1 cellular context compared by ENCODE assay signal in the genomic region with DNA sequence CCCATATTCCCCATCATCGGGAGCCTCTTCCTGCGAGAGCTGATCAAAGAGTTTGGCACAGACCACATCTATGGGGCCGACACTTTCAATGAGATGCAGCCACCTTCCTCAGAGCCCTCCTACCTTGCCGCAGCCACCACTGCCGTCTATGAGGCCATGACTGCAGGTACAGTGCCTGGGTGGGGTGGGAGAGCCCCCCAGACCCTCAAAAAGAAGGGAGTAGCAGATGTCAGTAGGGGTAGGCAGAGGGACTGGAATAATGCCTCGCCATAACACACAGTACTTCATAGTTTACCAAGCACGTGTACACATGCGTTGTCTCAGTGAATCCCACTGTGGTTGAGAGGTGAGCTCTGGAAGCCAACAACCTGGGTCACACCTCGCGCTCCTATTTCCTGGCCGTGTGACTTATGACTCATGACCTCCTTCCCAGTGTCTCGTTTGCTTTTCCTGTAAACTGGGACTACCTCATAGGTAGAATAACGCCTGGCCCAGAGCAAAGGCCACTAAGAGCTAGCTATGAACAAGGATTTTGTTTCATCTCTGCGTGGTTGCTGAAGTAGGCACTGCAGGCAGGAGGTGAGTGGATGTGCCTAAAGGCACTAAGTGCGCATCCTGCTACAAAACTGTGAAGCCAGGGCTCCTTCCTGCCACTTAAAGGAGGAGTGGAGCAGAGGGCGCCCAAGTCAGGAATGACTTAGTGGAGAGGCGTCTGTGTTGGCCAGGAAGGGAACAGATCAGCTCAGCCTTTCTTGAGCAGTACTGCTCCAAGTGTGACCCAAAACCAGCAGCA.
TF ChIP-seq lines count a peak whose summit lies in the region.

No MANE protein-coding gene starts in this region.

TF ChIP-seq in HepG2, 621 proteins besides CTCF, POLR2A, EP300 and RAD21 (continued from another document and continues in another):
- TF ChIP-seq, protein P1, sequence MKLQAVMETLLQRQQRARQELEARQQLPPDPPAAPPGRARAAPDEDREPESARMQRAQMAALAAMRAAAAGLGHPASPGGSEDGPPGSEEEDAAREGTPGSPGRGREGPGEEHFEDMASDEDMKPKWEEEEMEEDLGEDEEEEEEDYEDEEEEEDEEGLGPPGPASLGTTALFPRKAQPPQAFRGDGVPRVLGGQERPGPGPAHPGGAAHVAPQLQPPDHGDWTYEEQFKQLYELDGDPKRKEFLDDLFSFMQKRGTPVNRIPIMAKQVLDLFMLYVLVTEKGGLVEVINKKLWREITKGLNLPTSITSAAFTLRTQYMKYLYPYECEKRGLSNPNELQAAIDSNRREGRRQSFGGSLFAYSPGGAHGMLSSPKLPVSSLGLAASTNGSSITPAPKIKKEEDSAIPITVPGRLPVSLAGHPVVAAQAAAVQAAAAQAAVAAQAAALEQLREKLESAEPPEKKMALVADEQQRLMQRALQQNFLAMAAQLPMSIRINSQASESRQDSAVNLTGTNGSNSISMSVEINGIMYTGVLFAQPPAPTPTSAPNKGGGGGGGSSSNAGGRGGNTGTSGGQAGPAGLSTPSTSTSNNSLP (IDR thresholded peaks at IDR 0.05; ENCODE audit: low read depth, low read length): 0 out of 2 replicates have a peak, but pooled peaks have one; percentile 15
- no peak for TF ChIP-seq YY1 (IDR thresholded peaks at IDR 0.05; ENCODE audit: insufficient read depth, insufficient replicate concordance, low read depth, low read length)
- TF ChIP-seq, protein P2, sequence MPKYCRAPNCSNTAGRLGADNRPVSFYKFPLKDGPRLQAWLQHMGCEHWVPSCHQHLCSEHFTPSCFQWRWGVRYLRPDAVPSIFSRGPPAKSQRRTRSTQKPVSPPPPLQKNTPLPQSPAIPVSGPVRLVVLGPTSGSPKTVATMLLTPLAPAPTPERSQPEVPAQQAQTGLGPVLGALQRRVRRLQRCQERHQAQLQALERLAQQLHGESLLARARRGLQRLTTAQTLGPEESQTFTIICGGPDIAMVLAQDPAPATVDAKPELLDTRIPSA (CRISPR knock-in tag; IDR thresholded peaks at IDR 0.05; ENCODE audit: borderline replicate concordance): no peak
- TF ChIP-seq SIX4 (CRISPR knock-in tag; IDR thresholded peaks at IDR 0.05): peak; percentile 63; the same call in 1 of the 2 replicates
- no peak for TF ChIP-seq ATF7 (IDR thresholded peaks at IDR 0.05)
- TF ChIP-seq ATF7 (CRISPR knock-in tag; IDR thresholded peaks at IDR 0.05): 0 out of 2 replicates have a peak, but pooled peaks have one; percentile 56
- TF ChIP-seq PITX1 (CRISPR knock-in tag; IDR thresholded peaks at IDR 0.05): peak; percentile 74; the same call in 1 of the 2 replicates
- peak; percentile 65; the same call in 1 of the 2 replicates for TF ChIP-seq HMG20B (CRISPR knock-in tag; conservative IDR thresholded peaks at IDR 0.05)
- TF ChIP-seq, protein P3, sequence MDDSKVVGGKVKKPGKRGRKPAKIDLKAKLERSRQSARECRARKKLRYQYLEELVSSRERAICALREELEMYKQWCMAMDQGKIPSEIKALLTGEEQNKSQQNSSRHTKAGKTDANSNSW (CRISPR knock-in tag; IDR thresholded peaks at IDR 0.05; ENCODE audit: borderline replicate concordance): peak; percentile 85; the same call in 1 of the 2 replicates
- TF ChIP-seq ZNF292 (CRISPR knock-in tag; IDR thresholded peaks at IDR 0.05; ENCODE audit: borderline replicate concordance, low read depth): no peak
- TF ChIP-seq GLI4 (CRISPR knock-in tag; IDR thresholded peaks at IDR 0.05; ENCODE audit: borderline replicate concordance): peak; percentile 24; the same call in 1 of the 2 replicates
- TF ChIP-seq KDM1A (CRISPR knock-in tag; IDR thresholded peaks at IDR 0.05): 0 out of 2 replicates have a peak, but pooled peaks have one; percentile 16
- TF ChIP-seq ZMYM2 (CRISPR knock-in tag; IDR thresholded peaks at IDR 0.05): peak; percentile 87
- TF ChIP-seq SRSF9 (IDR thresholded peaks at IDR 0.05; ENCODE audit: borderline replicate concordance, insufficient read depth, low read depth, low read length, poor library complexity, severe bottlenecking): no peak
- 0 out of 2 replicates have a peak, but pooled peaks have one; percentile 23 for TF ChIP-seq RFX5 (IDR thresholded peaks at IDR 0.05; ENCODE audit: low read depth, low read length)
- TF ChIP-seq, protein P4, sequence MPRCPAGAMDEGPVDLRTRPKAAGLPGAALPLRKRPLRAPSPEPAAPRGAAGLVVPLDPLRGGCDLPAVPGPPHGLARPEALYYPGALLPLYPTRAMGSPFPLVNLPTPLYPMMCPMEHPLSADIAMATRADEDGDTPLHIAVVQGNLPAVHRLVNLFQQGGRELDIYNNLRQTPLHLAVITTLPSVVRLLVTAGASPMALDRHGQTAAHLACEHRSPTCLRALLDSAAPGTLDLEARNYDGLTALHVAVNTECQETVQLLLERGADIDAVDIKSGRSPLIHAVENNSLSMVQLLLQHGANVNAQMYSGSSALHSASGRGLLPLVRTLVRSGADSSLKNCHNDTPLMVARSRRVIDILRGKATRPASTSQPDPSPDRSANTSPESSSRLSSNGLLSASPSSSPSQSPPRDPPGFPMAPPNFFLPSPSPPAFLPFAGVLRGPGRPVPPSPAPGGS (CRISPR knock-in tag; IDR thresholded peaks at IDR 0.05): peak; percentile 72
- TF ChIP-seq, protein P5, sequence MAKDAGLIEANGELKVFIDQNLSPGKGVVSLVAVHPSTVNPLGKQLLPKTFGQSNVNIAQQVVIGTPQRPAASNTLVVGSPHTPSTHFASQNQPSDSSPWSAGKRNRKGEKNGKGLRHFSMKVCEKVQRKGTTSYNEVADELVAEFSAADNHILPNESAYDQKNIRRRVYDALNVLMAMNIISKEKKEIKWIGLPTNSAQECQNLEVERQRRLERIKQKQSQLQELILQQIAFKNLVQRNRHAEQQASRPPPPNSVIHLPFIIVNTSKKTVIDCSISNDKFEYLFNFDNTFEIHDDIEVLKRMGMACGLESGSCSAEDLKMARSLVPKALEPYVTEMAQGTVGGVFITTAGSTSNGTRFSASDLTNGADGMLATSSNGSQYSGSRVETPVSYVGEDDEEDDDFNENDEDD (CRISPR knock-in tag; IDR thresholded peaks at IDR 0.05; ENCODE audit: borderline replicate concordance): peak; percentile 85; the same call in 1 of the 2 replicates
- peak; percentile 85 for TF ChIP-seq FOXA3 (CRISPR knock-in tag; IDR thresholded peaks at IDR 0.05)
- peak; percentile 46; the same call in 1 of the 2 replicates for TF ChIP-seq RBFOX2 (IDR thresholded peaks at IDR 0.05; ENCODE audit: low read depth, low read length)
- 0 out of 2 replicates have a peak, but pooled peaks have one; percentile 44 for TF ChIP-seq NAIF1 (CRISPR knock-in tag; IDR thresholded peaks at IDR 0.05; ENCODE audit: borderline replicate concordance)
- TF ChIP-seq, protein P6, sequence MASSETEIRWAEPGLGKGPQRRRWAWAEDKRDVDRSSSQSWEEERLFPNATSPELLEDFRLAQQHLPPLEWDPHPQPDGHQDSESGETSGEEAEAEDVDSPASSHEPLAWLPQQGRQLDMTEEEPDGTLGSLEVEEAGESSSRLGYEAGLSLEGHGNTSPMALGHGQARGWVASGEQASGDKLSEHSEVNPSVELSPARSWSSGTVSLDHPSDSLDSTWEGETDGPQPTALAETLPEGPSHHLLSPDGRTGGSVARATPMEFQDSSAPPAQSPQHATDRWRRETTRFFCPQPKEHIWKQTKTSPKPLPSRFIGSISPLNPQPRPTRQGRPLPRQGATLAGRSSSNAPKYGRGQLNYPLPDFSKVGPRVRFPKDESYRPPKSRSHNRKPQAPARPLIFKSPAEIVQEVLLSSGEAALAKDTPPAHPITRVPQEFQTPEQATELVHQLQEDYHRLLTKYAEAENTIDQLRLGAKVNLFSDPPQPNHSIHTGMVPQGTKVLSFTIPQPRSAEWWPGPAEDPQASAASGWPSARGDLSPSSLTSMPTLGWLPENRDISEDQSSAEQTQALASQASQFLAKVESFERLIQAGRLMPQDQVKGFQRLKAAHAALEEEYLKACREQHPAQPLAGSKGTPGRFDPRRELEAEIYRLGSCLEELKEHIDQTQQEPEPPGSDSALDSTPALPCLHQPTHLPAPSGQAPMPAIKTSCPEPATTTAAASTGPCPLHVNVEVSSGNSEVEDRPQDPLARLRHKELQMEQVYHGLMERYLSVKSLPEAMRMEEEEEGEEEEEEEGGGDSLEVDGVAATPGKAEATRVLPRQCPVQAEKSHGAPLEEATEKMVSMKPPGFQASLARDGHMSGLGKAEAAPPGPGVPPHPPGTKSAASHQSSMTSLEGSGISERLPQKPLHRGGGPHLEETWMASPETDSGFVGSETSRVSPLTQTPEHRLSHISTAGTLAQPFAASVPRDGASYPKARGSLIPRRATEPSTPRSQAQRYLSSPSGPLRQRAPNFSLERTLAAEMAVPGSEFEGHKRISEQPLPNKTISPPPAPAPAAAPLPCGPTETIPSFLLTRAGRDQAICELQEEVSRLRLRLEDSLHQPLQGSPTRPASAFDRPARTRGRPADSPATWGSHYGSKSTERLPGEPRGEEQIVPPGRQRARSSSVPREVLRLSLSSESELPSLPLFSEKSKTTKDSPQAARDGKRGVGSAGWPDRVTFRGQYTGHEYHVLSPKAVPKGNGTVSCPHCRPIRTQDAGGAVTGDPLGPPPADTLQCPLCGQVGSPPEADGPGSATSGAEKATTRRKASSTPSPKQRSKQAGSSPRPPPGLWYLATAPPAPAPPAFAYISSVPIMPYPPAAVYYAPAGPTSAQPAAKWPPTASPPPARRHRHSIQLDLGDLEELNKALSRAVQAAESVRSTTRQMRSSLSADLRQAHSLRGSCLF (CRISPR knock-in tag; IDR thresholded peaks at IDR 0.05; ENCODE audit: borderline replicate concordance): 0 out of 2 replicates have a peak, but pooled peaks have one; percentile 44
- TF ChIP-seq KLF16 (CRISPR knock-in tag; IDR thresholded peaks at IDR 0.05): peak; percentile 39 to 68; a peak in 2 of 4 replicates
- TF ChIP-seq CHCHD3 (CRISPR knock-in tag; IDR thresholded peaks at IDR 0.05): no peak
- TF ChIP-seq, protein P7, sequence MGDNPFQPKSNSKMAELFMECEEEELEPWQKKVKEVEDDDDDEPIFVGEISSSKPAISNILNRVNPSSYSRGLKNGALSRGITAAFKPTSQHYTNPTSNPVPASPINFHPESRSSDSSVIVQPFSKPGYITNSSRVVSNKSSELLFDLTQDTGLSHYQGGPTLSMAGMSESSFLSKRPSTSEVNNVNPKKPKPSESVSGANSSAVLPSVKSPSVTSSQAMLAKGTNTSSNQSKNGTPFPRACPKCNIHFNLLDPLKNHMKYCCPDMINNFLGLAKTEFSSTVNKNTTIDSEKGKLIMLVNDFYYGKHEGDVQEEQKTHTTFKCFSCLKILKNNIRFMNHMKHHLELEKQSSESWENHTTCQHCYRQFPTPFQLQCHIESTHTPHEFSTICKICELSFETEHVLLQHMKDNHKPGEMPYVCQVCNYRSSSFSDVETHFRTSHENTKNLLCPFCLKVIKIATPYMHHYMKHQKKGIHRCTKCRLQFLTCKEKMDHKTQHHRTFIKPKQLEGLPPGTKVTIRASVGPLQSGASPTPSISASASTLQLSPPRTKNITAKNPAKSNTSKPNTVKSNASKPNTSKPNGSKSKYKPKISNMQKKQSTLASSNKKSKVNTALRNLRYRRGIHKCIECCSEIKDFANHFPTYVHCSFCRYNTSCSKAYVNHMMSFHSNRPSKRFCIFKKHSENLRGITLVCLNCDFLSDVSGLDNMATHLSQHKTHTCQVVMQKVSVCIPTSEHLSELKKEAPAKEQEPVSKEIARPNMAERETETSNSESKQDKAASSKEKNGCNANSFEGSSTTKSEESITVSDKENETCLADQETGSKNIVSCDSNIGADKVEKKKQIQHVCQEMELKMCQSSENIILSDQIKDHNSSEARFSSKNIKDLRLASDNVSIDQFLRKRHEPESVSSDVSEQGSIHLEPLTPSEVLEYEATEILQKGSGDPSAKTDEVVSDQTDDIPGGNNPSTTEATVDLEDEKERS (CRISPR knock-in tag; IDR thresholded peaks at IDR 0.05): peak; percentile 74
- no peak for TF ChIP-seq GPN1 (CRISPR knock-in tag; IDR thresholded peaks at IDR 0.05; ENCODE audit: borderline replicate concordance)
- TF ChIP-seq, protein P8, sequence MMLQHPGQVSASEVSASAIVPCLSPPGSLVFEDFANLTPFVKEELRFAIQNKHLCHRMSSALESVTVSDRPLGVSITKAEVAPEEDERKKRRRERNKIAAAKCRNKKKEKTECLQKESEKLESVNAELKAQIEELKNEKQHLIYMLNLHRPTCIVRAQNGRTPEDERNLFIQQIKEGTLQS (CRISPR knock-in tag; IDR thresholded peaks at IDR 0.05): peak; percentile 88
- TF ChIP-seq ZFP36L1 (CRISPR knock-in tag; IDR thresholded peaks at IDR 0.05): peak; percentile 99
- TF ChIP-seq ZNF337 (CRISPR knock-in tag; IDR thresholded peaks at IDR 0.05; ENCODE audit: borderline replicate concordance, low read depth): peak; percentile 38; the same call in 1 of the 2 replicates
- peak; percentile 65 for TF ChIP-seq HNF4G (IDR thresholded peaks at IDR 0.05; ENCODE audit: borderline replicate concordance, low read depth, low read length)
- peak; percentile 81; the same call in 1 of the 2 replicates for TF ChIP-seq HNF4G (CRISPR knock-in tag; IDR thresholded peaks at IDR 0.05; ENCODE audit: borderline replicate concordance, low read depth)
- TF ChIP-seq NFKBIZ (CRISPR knock-in tag; IDR thresholded peaks at IDR 0.05): no peak
- peak; percentile 85 for TF ChIP-seq SPEN (CRISPR knock-in tag; IDR thresholded peaks at IDR 0.05; ENCODE audit: low read depth)
- TF ChIP-seq BHLHE40 (IDR thresholded peaks at IDR 0.05; ENCODE audit: low read length): peak; percentile 84
- peak; percentile 37; the same call in 1 of the 2 replicates for TF ChIP-seq ESRRA (CRISPR knock-in tag; IDR thresholded peaks at IDR 0.05; ENCODE audit: low read depth)
- no peak for TF ChIP-seq WIZ (CRISPR knock-in tag; IDR thresholded peaks at IDR 0.05)
- TF ChIP-seq, protein P9, sequence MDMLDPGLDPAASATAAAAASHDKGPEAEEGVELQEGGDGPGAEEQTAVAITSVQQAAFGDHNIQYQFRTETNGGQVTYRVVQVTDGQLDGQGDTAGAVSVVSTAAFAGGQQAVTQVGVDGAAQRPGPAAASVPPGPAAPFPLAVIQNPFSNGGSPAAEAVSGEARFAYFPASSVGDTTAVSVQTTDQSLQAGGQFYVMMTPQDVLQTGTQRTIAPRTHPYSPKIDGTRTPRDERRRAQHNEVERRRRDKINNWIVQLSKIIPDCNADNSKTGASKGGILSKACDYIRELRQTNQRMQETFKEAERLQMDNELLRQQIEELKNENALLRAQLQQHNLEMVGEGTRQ (IDR thresholded peaks at IDR 0.05; ENCODE audit: low read depth, low read length): no peak
- TF ChIP-seq, protein P9 (CRISPR knock-in tag; IDR thresholded peaks at IDR 0.05; ENCODE audit: borderline replicate concordance): peak; percentile 61; the same call in 1 of the 2 replicates
- TF ChIP-seq ZNF564 (CRISPR knock-in tag; IDR thresholded peaks at IDR 0.05): peak; percentile 81; the same call in 1 of the 2 replicates
- TF ChIP-seq, protein P10, sequence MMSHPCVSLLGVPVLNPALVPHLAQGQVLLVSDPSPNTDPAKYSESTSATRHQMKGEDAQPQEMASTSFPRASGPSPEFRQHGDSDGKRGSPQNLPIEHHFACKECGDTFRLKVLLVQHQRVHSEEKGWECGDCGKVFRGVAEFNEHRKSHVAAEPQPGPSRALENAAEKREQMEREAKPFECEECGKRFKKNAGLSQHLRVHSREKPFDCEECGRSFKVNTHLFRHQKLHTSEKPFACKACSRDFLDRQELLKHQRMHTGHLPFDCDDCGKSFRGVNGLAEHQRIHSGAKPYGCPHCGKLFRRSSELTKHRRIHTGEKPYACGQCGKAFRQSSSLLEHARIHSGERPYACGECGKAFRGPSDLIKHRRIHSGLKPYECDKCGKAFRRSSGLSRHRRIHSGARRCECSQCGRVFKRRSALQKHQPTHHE (CRISPR knock-in tag; IDR thresholded peaks at IDR 0.05; ENCODE audit: borderline replicate concordance): 0 out of 2 replicates have a peak, but pooled peaks have one; percentile 21
- peak; percentile 93 for TF ChIP-seq ZNF605 (CRISPR knock-in tag; IDR thresholded peaks at IDR 0.05)
